ENCODE assay signal across 8 cellular contexts in genomic region chr3:99172736-99173657, GRCh38.
DNase-seq lines count a peak whose midpoint lies in the region; ATAC-seq and TF ChIP-seq lines count a peak whose summit lies in the region.

No MANE protein-coding gene starts in this region.

- no peaks in the 10 kb centered on the region for H3K9me3 ChIP-seq in gastrocnemius medialis

- TF ChIP-seq CTCF in VCaP (conservative IDR thresholded peaks at IDR 0.05): peak; percentile 92
- TF ChIP-seq CTCF in gastrocnemius medialis (IDR thresholded peaks at IDR 0.05 in 4 of 5, conservative IDR thresholded peaks at IDR 0.05 in 1 of 5): peak in 3 of 5 experiments; percentile 13 to 47 (median 43)

- POLR2A ChIA-PET in HEK293T (lab: Yijun Ruan, JAX): no interaction called here

- CTCF ChIA-PET in HEK293T (lab: Yijun Ruan, JAX): interaction anchor here (0.6 to 1.7 kb wide), 8 partner anchors 10 to 959 kb away, joined by 3 to 9 read pairs (median 3); no protein-coding TSS in a partner anchor

- DNase-seq in 8988T (peak; percentile 25), EH (ENCODE audit: low read depth) (peak; percentile 83), HEK293T (ENCODE audit: extremely low spot score) (peak; percentile 45), NCI-H1092 (lab: John Stamatoyannopoulos, UW) (peak; percentile 14), glomerular endothelial cell (ENCODE audit: extremely low read depth, low read depth, low spot score) (peak; percentile 61), gastrocnemius medialis (no peak), OCI-M2 (lab: John Stamatoyannopoulos, UW; ENCODE audit: unreplicated experiment) (no peak)

- TF ChIP-seq POLR2A in gastrocnemius medialis (IDR thresholded peaks at IDR 0.05): no peak

- in situ Hi-C loops in gastrocnemius medialis (cut with MboI; ENCODE audit: low sequenced_read_pairs in 4 of 4): loop anchor here in 1 of 4 donors (25.0 kb wide), 1 partner anchor 361 kb away; no protein-coding TSS in a partner anchor

- H3K27me3 ChIP-seq in gastrocnemius medialis: no peaks in the 10 kb centered on the region

- no peaks in the 10 kb centered on the region for H3K36me3 ChIP-seq in gastrocnemius medialis

- ATAC-seq in gastrocnemius medialis: no peak

- intact Hi-C loops in gastrocnemius medialis (cut with DNase I; ENCODE audit: low total_unique reads): no loop called here

- no peak overlapping the region for H3K4me3 ChIP-seq in gastrocnemius medialis

- no peaks in the 10 kb centered on the region for H3K4me1 ChIP-seq in gastrocnemius medialis

- no peak overlapping the region for H3K27ac ChIP-seq in VCaP
- H3K27ac ChIP-seq in gastrocnemius medialis: no peak overlapping the region

TF ChIP-seq in HEK293T, 16 proteins besides CTCF, POLR2A, EP300 and RAD21:
- no peak for TF ChIP-seq SUZ12 (IDR thresholded peaks at IDR 0.05)
- TF ChIP-seq NFRKB (IDR thresholded peaks at IDR 0.05): no peak
- TF ChIP-seq LEF1 (IDR thresholded peaks at IDR 0.05; ENCODE audit: borderline replicate concordance): no peak
- TF ChIP-seq ELF4 (IDR thresholded peaks at IDR 0.05): no peak
- TF ChIP-seq PKNOX1 (IDR thresholded peaks at IDR 0.05): no peak
- TF ChIP-seq FOXK2 (IDR thresholded peaks at IDR 0.05): no peak
- TF ChIP-seq FOXA1 (IDR thresholded peaks at IDR 0.05): no peak
- no peak for TF ChIP-seq L3MBTL2 (conservative IDR thresholded peaks at IDR 0.05)
- TF ChIP-seq BHLHE40 (IDR thresholded peaks at IDR 0.05; ENCODE audit: borderline replicate concordance): no peak
- TF ChIP-seq CTBP1 (IDR thresholded peaks at IDR 0.05; ENCODE audit: borderline replicate concordance): no peak
- TF ChIP-seq ARNT (IDR thresholded peaks at IDR 0.05): no peak
- TF ChIP-seq TARDBP (IDR thresholded peaks at IDR 0.05): no peak
- TF ChIP-seq ZNF384 (IDR thresholded peaks at IDR 0.05): no peak
- TF ChIP-seq SP1 (IDR thresholded peaks at IDR 0.05): no peak
- TF ChIP-seq FOXM1 (IDR thresholded peaks at IDR 0.05; ENCODE audit: borderline replicate concordance): no peak
- no peak for TF ChIP-seq HDGF (IDR thresholded peaks at IDR 0.05; ENCODE audit: borderline replicate concordance)

Comparison
In these comparisons a context has a peak if more than half of its experiments do, and no peak if none do; other contexts are left out.
1. DNase-seq: peak in 8988T (single experiment), EH (single experiment), HEK293T (single experiment), NCI-H1092 (single experiment) and glomerular endothelial cell (single experiment); none in gastrocnemius medialis (0 of 2) and OCI-M2 (single experiment).